ENCODE assay signal across 8 cellular contexts in genomic region chr1:12296623-12297022, GRCh38.
DNase-seq lines count a peak whose midpoint lies in the region; ATAC-seq, FAIRE-seq and TF ChIP-seq lines count a peak whose summit lies in the region.

No MANE protein-coding gene starts in this region.

- no TSS peak for BruUV-seq in mammary epithelial cell (replicated peaks; lab: Mats Ljungman, UMichigan)

- no peaks in the 10 kb centered on the region for H3K9me3 ChIP-seq in mammary epithelial cell (replicated peaks; ENCODE audit: insufficient read depth, low read length)
- H3K9me3 ChIP-seq in gastrocnemius medialis = no peaks in the 10 kb centered on the region

- H3F3A ChIP-seq in GM23338 (replicated peaks; ENCODE audit: low read depth) = no peaks in the 10 kb centered on the region

- intact Hi-C loops in mammary epithelial cell (cut with micrococcal nuclease) (no loop called here), gastrocnemius medialis (cut with DNase I; ENCODE audit: low total_unique reads) (no loop called here)

- in situ Hi-C loops in mammary epithelial cell (cut with MboI; ENCODE audit: low sequenced_read_pairs in 2 of 2) (loop anchor here in 1 of 2 donors (25.0 kb wide), 1 partner anchor 316 kb away; the partner anchor contains the start of gene DHRS3), gastrocnemius medialis (cut with MboI; ENCODE audit: low sequenced_read_pairs in 4 of 4) (no loop called here)

- H3K27ac ChIP-seq in mammary epithelial cell (ENCODE audit: insufficient read depth, low read depth, low read length) = peak overlapping the region; percentile 35
- peak overlapping the region; percentile 10 to 61 (median 40) for H3K27ac ChIP-seq in gastrocnemius medialis
- no peak overlapping the region for H3K27ac ChIP-seq in GM23338 (ENCODE audit: low read depth)

- H3K9ac ChIP-seq in mammary epithelial cell (ENCODE audit: insufficient read depth, low read length) = no peak overlapping the region

- H3K27me3 ChIP-seq in mammary epithelial cell (ENCODE audit: insufficient read depth, low read length) = no peaks in the 10 kb centered on the region
- H3K27me3 ChIP-seq in gastrocnemius medialis = no peaks in the 10 kb centered on the region
- no peaks in the 10 kb centered on the region for H3K27me3 ChIP-seq in GM23338 (ENCODE audit: insufficient read depth)

- no peak for DNase-seq in activated CD4-positive, CD25-positive, alpha-beta regulatory T cell (lab: John Stamatoyannopoulos, UW)
- DNase-seq in mammary epithelial cell (peak; percentile 71), gastrocnemius medialis (no peak), GM23338 (ENCODE audit: low spot score) (no peak), HTR-8/SVneo (ENCODE audit: insufficient read length, low spot score) (no peak), inferior parietal cortex (ENCODE audit: extremely low spot score) (no peak)

- no peak for TF ChIP-seq POLR2A in gastrocnemius medialis (IDR thresholded peaks at IDR 0.05)

- CTCF ChIA-PET in mammary epithelial cell (lab: Charles Lee; ENCODE audit: low non-redundant PET) = no interaction called here

- H3K4me1 Mint-ChIP-seq in GM23338 = no peaks in the 10 kb centered on the region

- H3K4me1 ChIP-seq in mammary epithelial cell (ENCODE audit: insufficient read depth, low read length) (peaks cover 6% of the 10 kb centered on the region), gastrocnemius medialis (no peaks in the 10 kb centered on the region), GM23338 (ENCODE audit: insufficient read depth) (no peaks in the 10 kb centered on the region)

- H3K79me2 ChIP-seq in mammary epithelial cell (ENCODE audit: insufficient read depth, low read length) (peaks cover under 1% of the 10 kb centered on the region), GM23338 (replicated peaks; ENCODE audit: insufficient read depth) (no peaks in the 10 kb centered on the region)

- TF ChIP-seq CTCF in mammary epithelial cell (conservative IDR thresholded peaks at IDR 0.05 in 1 of 2, IDR thresholded peaks at IDR 0.05 in 1 of 2; ENCODE audit: extremely low read depth in 1 of 2, insufficient read depth in 1 of 2, low read depth in 1 of 2, low read length in 2 of 2) = no peak
- TF ChIP-seq CTCF in gastrocnemius medialis (IDR thresholded peaks at IDR 0.05 in 4 of 5, conservative IDR thresholded peaks at IDR 0.05 in 1 of 5) = no peak
- no peak for TF ChIP-seq CTCF in GM23338 (conservative IDR thresholded peaks at IDR 0.05; ENCODE audit: low read depth in 2 of 2)

- H3K27ac Mint-ChIP-seq in GM23338 = no peak overlapping the region

- H3K4me3 ChIP-seq in mammary epithelial cell (replicated peaks in 1 of 3; ENCODE audit: insufficient read depth in 1 of 3, low read depth in 2 of 3, low read length in 3 of 3) = no peak overlapping the region
- no peak overlapping the region for H3K4me3 ChIP-seq in gastrocnemius medialis
- H3K4me3 ChIP-seq in GM23338 = no peak overlapping the region

- H3K4me2 ChIP-seq in mammary epithelial cell (ENCODE audit: insufficient read depth, low read depth, low read length) (peak overlapping the region; percentile 15), GM23338 (no peak overlapping the region)

- H3K36me3 Mint-ChIP-seq in GM23338 (ENCODE audit: low read depth) = peaks cover 8% of the 10 kb centered on the region

- H3K9me2 ChIP-seq in GM23338 (ENCODE audit: insufficient read depth) = no peaks in the 10 kb centered on the region

- no peak for FAIRE-seq in HTR-8/SVneo (lab: Jason Lieb, UNC)

- H3K4me3 Mint-ChIP-seq in GM23338 = no peak overlapping the region

- 6% methylated on average over 1 of the region's 1 CpG for WGBS in mammary epithelial cell (ENCODE audit: low coverage, missing lambda C conversion rate)

- dilution Hi-C loops in mammary epithelial cell (cut with HindIII; ENCODE audit: low sequenced_read_pairs) = no loop called here

- H4K20me1 ChIP-seq in mammary epithelial cell (ENCODE audit: insufficient read depth, low read length) = no peaks in the 10 kb centered on the region
- peaks cover 5% of the 10 kb centered on the region; the same call in 1 of the 2 replicates for H4K20me1 ChIP-seq in GM23338 (replicated peaks; ENCODE audit: insufficient read depth)

- ATAC-seq in activated CD4-positive, CD25-positive, alpha-beta regulatory T cell treated with anti-CD3 and anti-CD28 coated beads, Interleukin-2, amount 50 U/mL, for 24 hours = peak; percentile 97 to 98
- peak; percentile 42 for ATAC-seq in HG03469 (IDR thresholded peaks at IDR 0.05; ENCODE audit: unreplicated experiment)
- ATAC-seq in gastrocnemius medialis = peak; percentile 41 to 78
- no peak for ATAC-seq in GM23338

- H3K27me3 Mint-ChIP-seq in GM23338 (ENCODE audit: insufficient read depth, low read depth, poor library complexity) = no peaks in the 10 kb centered on the region

- no peak overlapping the region for H2AFZ ChIP-seq in mammary epithelial cell (ENCODE audit: low read depth, low read length)
- no peak overlapping the region for H2AFZ ChIP-seq in GM23338

- H3K36me3 ChIP-seq in mammary epithelial cell (ENCODE audit: insufficient read depth, low read length) = peaks cover 13% of the 10 kb centered on the region
- H3K36me3 ChIP-seq in gastrocnemius medialis = peaks cover 0 to 56% of the 10 kb centered on the region in 2 donors
- peaks cover 15% of the 10 kb centered on the region; the same call in 1 of the 2 replicates for H3K36me3 ChIP-seq in GM23338 (ENCODE audit: insufficient read depth)

- no peaks in the 10 kb centered on the region for H3K9me3 Mint-ChIP-seq in GM23338

TF ChIP-seq in GM23338, 12 proteins besides CTCF, POLR2A, EP300 and RAD21:
- TF ChIP-seq EZH2phosphoT487 (IDR thresholded peaks at IDR 0.05; ENCODE audit: unreplicated experiment) = no peak
- no peak for TF ChIP-seq STAT1 (IDR thresholded peaks at IDR 0.05; ENCODE audit: unreplicated experiment)
- TF ChIP-seq POLR2AphosphoS5 (IDR thresholded peaks at IDR 0.05; ENCODE audit: low read depth) = no peak
- no peak for TF ChIP-seq ETS1 (IDR thresholded peaks at IDR 0.05)
- no peak for TF ChIP-seq REST (IDR thresholded peaks at IDR 0.05; ENCODE audit: unreplicated experiment)
- TF ChIP-seq JUNB (IDR thresholded peaks at IDR 0.05; ENCODE audit: unreplicated experiment) = no peak
